Comparison of ENCODE assay signal across 26 cellular contexts in the genomic region with DNA sequence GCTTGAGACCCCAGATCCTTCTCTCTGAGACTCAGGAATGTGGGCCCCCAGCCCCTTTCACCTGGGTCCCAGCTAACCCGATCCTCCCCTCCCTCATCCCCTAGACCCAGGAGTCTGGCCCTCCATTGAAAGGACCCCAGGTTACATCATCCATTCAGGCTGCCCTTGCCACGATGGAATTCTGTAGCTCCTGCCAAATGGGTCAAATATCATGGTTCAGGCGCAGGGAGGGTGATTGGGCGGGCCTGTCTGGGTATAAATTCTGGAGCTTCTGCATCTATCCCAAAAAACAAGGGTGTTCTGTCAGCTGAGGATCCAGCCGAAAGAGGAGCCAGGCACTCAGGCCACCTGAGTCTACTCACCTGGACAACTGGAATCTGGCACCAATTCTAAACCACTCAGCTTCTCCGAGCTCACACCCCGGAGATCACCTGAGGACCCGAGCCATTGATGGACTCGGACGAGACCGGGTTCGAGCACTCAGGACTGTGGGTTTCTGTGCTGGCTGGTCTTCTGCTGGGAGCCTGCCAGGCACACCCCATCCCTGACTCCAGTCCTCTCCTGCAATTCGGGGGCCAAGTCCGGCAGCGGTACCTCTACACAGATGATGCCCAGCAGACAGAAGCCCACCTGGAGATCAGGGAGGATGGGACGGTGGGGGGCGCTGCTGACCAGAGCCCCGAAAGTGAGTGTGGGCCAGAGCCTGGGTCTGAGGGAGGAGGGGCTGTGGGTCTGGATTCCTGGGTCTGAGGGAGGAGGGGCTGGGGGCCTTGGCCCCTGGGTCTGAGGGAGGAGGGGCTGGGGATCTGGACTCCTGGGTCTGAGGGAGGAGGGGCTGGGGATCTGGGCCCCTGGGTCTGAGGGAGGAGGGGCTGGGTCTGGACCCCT. TPM values are rescaled to one million over a fixed set of nuclear protein-coding genes. Genes with fewer than 3 reads are reported as not detected.
"Had no signal": no experiment of that assay in that cellular context is flagged by ENCODE, and none has a peak within 500 bp of the region (broad histone marks: within the 10 kb centered on the region; RNA-seq: fewer than 3 reads in every experiment).

No MANE protein-coding gene starts in this region.

- H3K9me3 Mint-ChIP-seq: activated naive CD4-positive, alpha-beta T cell treated with anti-CD3 and anti-CD28 coated beads, Interleukin-2, amount 50 U/mL, for 24 hours; activated T-cell treated with anti-CD3 and anti-CD28 coated beads, Interleukin-2, amount 50 U/mL, for 72 hours; nephron; stimulated activated naive CD8-positive, alpha-beta T cell treated with anti-CD3 and anti-CD28 coated beads, Interleukin-15, Interleukin-2, amounts not matched to agents 100 ng/mL and 50 ng/mL, for 24 hours had no signal

- H3K27me3 ChIP-seq: breast epithelium, uterus had no signal

- H3K27ac Mint-ChIP-seq: activated naive CD4-positive, alpha-beta T cell treated with anti-CD3 and anti-CD28 coated beads, Interleukin-2, amount 50 U/mL, for 24 hours; activated T-cell treated with anti-CD3 and anti-CD28 coated beads, Interleukin-2, amount 50 U/mL, for 72 hours; nephron; stimulated activated naive CD8-positive, alpha-beta T cell treated with anti-CD3 and anti-CD28 coated beads, Interleukin-15, Interleukin-2, amounts not matched to agents 100 ng/mL and 50 ng/mL, for 24 hours had no signal

- H3K36me3 Mint-ChIP-seq: activated naive CD4-positive, alpha-beta T cell treated with anti-CD3 and anti-CD28 coated beads, Interleukin-2, amount 50 U/mL, for 24 hours had no signal

- H3K4me3 Mint-ChIP-seq: activated naive CD4-positive, alpha-beta T cell treated with anti-CD3 and anti-CD28 coated beads, Interleukin-2, amount 50 U/mL, for 24 hours; activated T-cell treated with anti-CD3 and anti-CD28 coated beads, Interleukin-2, amount 50 U/mL, for 72 hours; nephron; stimulated activated naive CD8-positive, alpha-beta T cell treated with anti-CD3 and anti-CD28 coated beads, Interleukin-15, Interleukin-2, amounts not matched to agents 100 ng/mL and 50 ng/mL, for 24 hours had no signal

- H3K27ac ChIP-seq: breast epithelium, gastroesophageal sphincter, heart left ventricle, suprapubic skin, transverse colon, uterus, VCaP had no signal

- H3K9me3 ChIP-seq: breast epithelium, gastroesophageal sphincter, heart left ventricle, suprapubic skin, transverse colon, uterus had no signal

- H3K4me1 ChIP-seq: breast epithelium, uterus had no signal

- ATAC-seq: activated T-cell treated with anti-CD3 and anti-CD28 coated beads, Interleukin-2, amount 50 U/mL, for 72 hours; esophagus mucosa; gastroesophageal sphincter; heart left ventricle; left colon had no signal

- FAIRE-seq: astrocyte, islet of Langerhans had no signal

- H3K36me3 ChIP-seq: breast epithelium, gastroesophageal sphincter, heart left ventricle, suprapubic skin, transverse colon, uterus had no signal

- DNase-seq: activated CD4-positive, alpha-beta T cell treated with anti-CD3 and anti-CD28 coated beads for 1 hour; activated gamma-delta T cell; activated T-cell treated with anti-CD3 and anti-CD28 coated beads, Interleukin-2, amount 50 U/mL, for 72 hours; cortex of kidney; effector CD4-positive, alpha-beta T cell; left colon; midbrain; nucleus accumbens; T-helper 2 cell; transverse colon; uterus had no signal

- H3K4me3 ChIP-seq: breast epithelium, gastroesophageal sphincter, heart left ventricle, lung, suprapubic skin, transverse colon, uterus had no signal

RNA-seq across cellular contexts. Expression of a gene that starts 0.7 kb away (rescaled TPM):
- total RNA-seq: activated CD8-positive, alpha-beta memory T cell treated with anti-CD3 and anti-CD28 coated beads for 36 hours; activated T-cell treated with anti-CD3 and anti-CD28 coated beads, Interleukin-2, amount 50 U/mL, for 72 hours; astrocyte; breast epithelium; esophagus mucosa; gastroesophageal sphincter; heart left ventricle; left colon; lung; posterior vena cava; suprapubic skin; transverse colon; uterus had no signal
- polyA plus RNA-seq: adipose tissue, heart left ventricle, lung had no signal

RNA-seq across cellular contexts. Expression of a gene that starts 9.3 kb away (rescaled TPM):
- total RNA-seq: activated CD8-positive, alpha-beta memory T cell treated with anti-CD3 and anti-CD28 coated beads for 36 hours; astrocyte; left colon; transverse colon had no signal
